ENCODE assay signal across 14 cellular contexts in genomic region chr21:28742527-28742926, GRCh38.
DNase-seq lines count a peak whose midpoint lies in the region; ATAC-seq and TF ChIP-seq lines count a peak whose summit lies in the region.
"Had no signal": no experiment of that assay in that cellular context is flagged by ENCODE, and none has a peak within 500 bp of the region (broad histone marks: within the 10 kb centered on the region; RNA-seq: fewer than 3 reads in every experiment).

No MANE protein-coding gene starts in this region.

- CTCF ChIA-PET in CD4-positive, alpha-beta T cell (lab: Charles Lee), result no interaction called here

- H3K27me3 Mint-ChIP-seq in CD4-positive, alpha-beta T cell, result no peaks in the 10 kb centered on the region
- H3K27me3 Mint-ChIP-seq: natural killer cell treated with Interleukin-12 subunit alpha and Interleukin-12 subunit beta and Interleukin-15 and Interleukin-18, amount 100 ng/mL, for 72 hours had no signal

- intact Hi-C loops in CD4-positive, alpha-beta T cell (cut with DNase I, micrococcal nuclease), result loop anchor here in 1 of 2 experiments (2.0 kb wide), 1 partner anchor 1890 kb away; no protein-coding TSS in a partner anchor

- no peaks in the 10 kb centered on the region for H3K27me3 ChIP-seq in brain microvascular endothelial cell (replicated peaks)
- no peaks in the 10 kb centered on the region for H3K27me3 ChIP-seq in CD4-positive, alpha-beta T cell (ENCODE audit: control insufficient read depth, insufficient read depth, low read length)
- H3K27me3 ChIP-seq: transverse colon had no signal

- in situ Hi-C loops in brain microvascular endothelial cell (cut with HindIII; ENCODE audit: low pct_ligation_motif_present, low sequenced_read_pairs), result no loop called here

- H3K36me3 Mint-ChIP-seq in CD4-positive, alpha-beta T cell (ENCODE audit: low read depth), result no peaks in the 10 kb centered on the region
- H3K36me3 Mint-ChIP-seq: natural killer cell treated with Interleukin-12 subunit alpha and Interleukin-12 subunit beta and Interleukin-15 and Interleukin-18, amount 100 ng/mL, for 72 hours had no signal

- H3K4me3 ChIP-seq in AG10803 (ENCODE audit: low read length) (no peak overlapping the region), brain microvascular endothelial cell (ENCODE audit: low read depth, low read length) (no peak overlapping the region)
- H3K4me3 ChIP-seq: transverse colon had no signal

- peak; percentile 68 for TF ChIP-seq CTCF in AG10803 (conservative IDR thresholded peaks at IDR 0.05; ENCODE audit: low read length)
- peak; percentile 24 for TF ChIP-seq CTCF in brain microvascular endothelial cell (IDR thresholded peaks at IDR 0.05; ENCODE audit: low read depth, low read length, missing control alignments)
- TF ChIP-seq CTCF in CD4-positive, alpha-beta T cell (IDR thresholded peaks at IDR 0.05), result no peak

- no peak overlapping the region for H3K27ac Mint-ChIP-seq in CD4-positive, alpha-beta T cell
- H3K27ac Mint-ChIP-seq: natural killer cell treated with Interleukin-12 subunit alpha and Interleukin-12 subunit beta and Interleukin-15 and Interleukin-18, amount 100 ng/mL, for 72 hours had no signal

- POLR2A ChIA-PET in CD4-positive, alpha-beta T cell (lab: Charles Lee), result no interaction called here

- ATAC-seq in GM19023 (IDR thresholded peaks at IDR 0.05; ENCODE audit: unreplicated experiment) (no peak), GM21447 (IDR thresholded peaks at IDR 0.05; ENCODE audit: unreplicated experiment) (no peak)
- ATAC-seq in CD4-positive, alpha-beta T cell (ENCODE audit: poor library complexity), result no peak
- ATAC-seq: HCT116; natural killer cell treated with Interleukin-12 subunit alpha and Interleukin-12 subunit beta and Interleukin-15 and Interleukin-18, amount 100 ng/mL, for 72 hours had no signal

- H3K9me3 Mint-ChIP-seq in CD4-positive, alpha-beta T cell, result no peaks in the 10 kb centered on the region
- H3K9me3 Mint-ChIP-seq: natural killer cell treated with Interleukin-12 subunit alpha and Interleukin-12 subunit beta and Interleukin-15 and Interleukin-18, amount 100 ng/mL, for 72 hours had no signal

- H3K4me3 Mint-ChIP-seq in CD4-positive, alpha-beta T cell, result no peak overlapping the region
- H3K4me3 Mint-ChIP-seq: natural killer cell treated with Interleukin-12 subunit alpha and Interleukin-12 subunit beta and Interleukin-15 and Interleukin-18, amount 100 ng/mL, for 72 hours had no signal

- DNase-seq in AG10803 (ENCODE audit: low read depth) (peak; percentile 77), LHCN-M2 (ENCODE audit: low read depth) (peak; percentile 58), brain microvascular endothelial cell (peak; percentile 33), iris pigment epithelial cell (ENCODE audit: low read depth) (peak; percentile 31), NCI-H2081 treated with DMSO at 0.1 percent for 48 hours (lab: John Stamatoyannopoulos, UW) (no peak)
- DNase-seq in CD4-positive, alpha-beta T cell, result no peak
- DNase-seq: amniotic stem cell, DMS79 treated with DMSO at 0.1 percent for 48 hours, SHP77, transverse colon had no signal

- H3K36me3 ChIP-seq in brain microvascular endothelial cell (replicated peaks), result no peaks in the 10 kb centered on the region
- H3K36me3 ChIP-seq: transverse colon had no signal

- H3K9me3 ChIP-seq in CD4-positive, alpha-beta T cell (ENCODE audit: control insufficient read depth, low read length), result no peaks in the 10 kb centered on the region
- H3K9me3 ChIP-seq: transverse colon had no signal

- H3K27ac ChIP-seq in brain microvascular endothelial cell, result no peak overlapping the region
- no peak overlapping the region for H3K27ac ChIP-seq in CD4-positive, alpha-beta T cell (ENCODE audit: low read depth, low read length)
- H3K27ac ChIP-seq: transverse colon had no signal

- H3K4me1 Mint-ChIP-seq in CD4-positive, alpha-beta T cell (ENCODE audit: low read depth), result no peaks in the 10 kb centered on the region

Comparison
In these comparisons a context has a peak if more than half of its experiments do, and no peak if none do; other contexts are left out.
1. DNase-seq: peak in AG10803 (single experiment), LHCN-M2 (single experiment), brain microvascular endothelial cell (single experiment) and iris pigment epithelial cell (single experiment); none in NCI-H2081 treated with DMSO at 0.1 percent for 48 hours (single experiment) and CD4-positive, alpha-beta T cell (0 of 10).